Comparison of ENCODE assay signal across 8 cellular contexts in genomic region chr12:116818341-116818856, GRCh38.
A peak's percentile ranks its signal among the peaks of the same experiment; 100 is the strongest.
DNase-seq lines count a peak whose midpoint lies in the region; ATAC-seq and TF ChIP-seq lines count a peak whose summit lies in the region.

No MANE protein-coding gene starts in this region.

- peak overlapping the region; percentile 90 for H3K4me3 Mint-ChIP-seq in activated T-helper 17 cell treated with anti-CD3 and anti-CD28 coated beads, Interleukin-2, amount 50 U/mL, for 72 hours
- H3K4me3 Mint-ChIP-seq in glutamatergic neuron (ENCODE audit: unreplicated experiment) = peak overlapping the region; percentile 97

- DNase-seq in activated effector memory CD4-positive, alpha-beta T cell treated with Interleukin-2 at 50 U/mL for 16 hours = peak; percentile 0
- no peak for DNase-seq in activated effector memory CD4-positive, alpha-beta T cell treated with anti-CD3 and anti-CD28 coated beads, Interleukin-2, amount 50 U/mL, for 16 hours
- DNase-seq in Kasumi-1 (lab: John Stamatoyannopoulos, UW) (peak; percentile 59 to 62), glutamatergic neuron (no peak), pons (ENCODE audit: low spot score) (peak; percentile 15), NCI-H524 (lab: John Stamatoyannopoulos, UW) (no peak), NCI-H510A (lab: John Stamatoyannopoulos, UW) (no peak)

- H3K36me3 Mint-ChIP-seq in activated T-helper 17 cell treated with anti-CD3 and anti-CD28 coated beads, Interleukin-2, amount 50 U/mL, for 72 hours (ENCODE audit: low read depth) = no peaks in the 10 kb centered on the region
- no peaks in the 10 kb centered on the region for H3K36me3 Mint-ChIP-seq in glutamatergic neuron (ENCODE audit: unreplicated experiment)

- H3K4me1 Mint-ChIP-seq in activated T-helper 17 cell treated with anti-CD3 and anti-CD28 coated beads, Interleukin-2, amount 50 U/mL, for 72 hours = peaks cover 12% of the 10 kb centered on the region
- peaks cover 13% of the 10 kb centered on the region for H3K4me1 Mint-ChIP-seq in glutamatergic neuron (ENCODE audit: low read depth, unreplicated experiment)

- no peak for TF ChIP-seq CTCF in glutamatergic neuron (IDR thresholded peaks at IDR 0.05; ENCODE audit: partially characterized antibody, unreplicated experiment)

- no peaks in the 10 kb centered on the region for H3K9me3 Mint-ChIP-seq in activated T-helper 17 cell treated with anti-CD3 and anti-CD28 coated beads, Interleukin-2, amount 50 U/mL, for 72 hours
- H3K9me3 Mint-ChIP-seq in glutamatergic neuron (ENCODE audit: unreplicated experiment) = peaks cover 10% of the 10 kb centered on the region

- no peak for ATAC-seq in activated T-helper 17 cell treated with anti-CD3 and anti-CD28 coated beads, Interleukin-2, amount 50 U/mL, for 72 hours (replicated peaks)

- H3K27me3 Mint-ChIP-seq in activated T-helper 17 cell treated with anti-CD3 and anti-CD28 coated beads, Interleukin-2, amount 50 U/mL, for 72 hours = no peaks in the 10 kb centered on the region
- peaks cover 4% of the 10 kb centered on the region for H3K27me3 Mint-ChIP-seq in glutamatergic neuron (ENCODE audit: unreplicated experiment)

- H3K27ac Mint-ChIP-seq in activated T-helper 17 cell treated with anti-CD3 and anti-CD28 coated beads, Interleukin-2, amount 50 U/mL, for 72 hours = peak overlapping the region; percentile 93
- H3K27ac Mint-ChIP-seq in glutamatergic neuron (ENCODE audit: unreplicated experiment) = peak overlapping the region; percentile 100

Comparison
In these comparisons a context has a peak if more than half of its experiments do, and no peak if none do; other contexts are left out.
1. DNase-seq: peak in activated effector memory CD4-positive, alpha-beta T cell treated with Interleukin-2 at 50 U/mL for 16 hours (single experiment), Kasumi-1 (2 of 2) and pons (single experiment); none in activated effector memory CD4-positive, alpha-beta T cell treated with anti-CD3 and anti-CD28 coated beads, Interleukin-2, amount 50 U/mL, for 16 hours (single experiment), glutamatergic neuron (single experiment), NCI-H524 (0 of 2) and NCI-H510A (single experiment).